In genomic region chr12:123655420-123655819, GRCh38 we compare ENCODE assay signal across 14 cellular contexts. TPM values are rescaled to one million over a fixed set of nuclear protein-coding genes. Genes with fewer than 3 reads are reported as not detected.
DNase-seq lines count a peak whose midpoint lies in the region; ATAC-seq and TF ChIP-seq lines count a peak whose summit lies in the region.
"Had no signal": no experiment of that assay in that cellular context is flagged by ENCODE, and none has a peak within 500 bp of the region (broad histone marks: within the 10 kb centered on the region; RNA-seq: fewer than 3 reads in every experiment).

No MANE protein-coding gene starts in this region.

- H2BK5ac ChIP-seq in trophoblast cell (ENCODE audit: low read depth, low read length, poor library complexity), result no peak overlapping the region

- H3K4me2 ChIP-seq in trophoblast cell (ENCODE audit: low read length), result no peak overlapping the region

- no peak overlapping the region for H2AK5ac ChIP-seq in trophoblast cell (ENCODE audit: low read length)

- H2BK120ac ChIP-seq in trophoblast cell (ENCODE audit: insufficient read depth, low read length, poor library complexity), result no peak overlapping the region

- intact Hi-C loops in left lung (cut with DNase I), result no loop called here

- H2AFZ ChIP-seq in trophoblast cell (ENCODE audit: insufficient read depth, low read length, poor library complexity), result no peak overlapping the region

- H2BK12ac ChIP-seq in trophoblast cell (ENCODE audit: low read length), result no peak overlapping the region

- H3K27me3 ChIP-seq in trophoblast cell (ENCODE audit: insufficient read depth, low read length) (no peaks in the 10 kb centered on the region), left lung (no peaks in the 10 kb centered on the region), endodermal cell (ENCODE audit: control insufficient read depth, insufficient read depth, low read length, poor library complexity, severe bottlenecking) (no peaks in the 10 kb centered on the region)
- H3K27me3 ChIP-seq: neutrophil had no signal

- H3K18ac ChIP-seq in trophoblast cell (ENCODE audit: low read length), result no peak overlapping the region

- H3K9me3 Mint-ChIP-seq in endodermal cell, result no peaks in the 10 kb centered on the region

- H3K27ac Mint-ChIP-seq in endodermal cell, result no peak overlapping the region
- H3K27ac Mint-ChIP-seq: activated naive CD8-positive, alpha-beta T cell had no signal

- no peaks in the 10 kb centered on the region for H3K9me3 ChIP-seq in trophoblast cell (ENCODE audit: insufficient read depth, low read depth, low read length)
- no peaks in the 10 kb centered on the region for H3K9me3 ChIP-seq in left lung
- no peaks in the 10 kb centered on the region for H3K9me3 ChIP-seq in endodermal cell (ENCODE audit: control insufficient read depth, low read length)
- H3K9me3 ChIP-seq: neutrophil had no signal

- H3K27ac ChIP-seq in trophoblast cell (ENCODE audit: low read depth, low read length) (no peak overlapping the region), left lung (no peak overlapping the region), endodermal cell (ENCODE audit: low read depth, low read length) (no peak overlapping the region)
- H3K27ac ChIP-seq: neutrophil had no signal

- H3K4me1 ChIP-seq in trophoblast cell (ENCODE audit: control insufficient read depth in 1 of 2, insufficient read depth in 2 of 2, low read length in 2 of 2), result no peaks in the 10 kb centered on the region
- no peaks in the 10 kb centered on the region for H3K4me1 ChIP-seq in left lung
- no peaks in the 10 kb centered on the region for H3K4me1 ChIP-seq in endodermal cell (ENCODE audit: control insufficient read depth, insufficient read depth, low read length)

- no peak overlapping the region for H3K4me3 Mint-ChIP-seq in endodermal cell
- H3K4me3 Mint-ChIP-seq: activated naive CD8-positive, alpha-beta T cell had no signal

- H3K27me3 Mint-ChIP-seq in endodermal cell (ENCODE audit: insufficient read depth), result no peaks in the 10 kb centered on the region
- H3K27me3 Mint-ChIP-seq: activated naive CD8-positive, alpha-beta T cell had no signal

- WGBS in trophoblast cell (ENCODE audit: extremely low coverage, insufficient coverage, insufficient read length), result no CpG with 5 or more reads among the region's 5 CpGs
- WGBS in endodermal cell (ENCODE audit: insufficient coverage in 1 of 2, insufficient read length in 1 of 2), 2 experiments, result 91 to 98% methylated on average over 3 to 5 of the region's 5 CpGs

- H4K8ac ChIP-seq in trophoblast cell (ENCODE audit: low read depth, low read length), result no peak overlapping the region

- H3K14ac ChIP-seq in trophoblast cell (ENCODE audit: low read length), result no peak overlapping the region

- H3K4me3 ChIP-seq in trophoblast cell (ENCODE audit: low read depth, low read length) (no peak overlapping the region), left lung (no peak overlapping the region), endodermal cell (ENCODE audit: low read length) (no peak overlapping the region)

- no peaks in the 10 kb centered on the region for H3K79me2 ChIP-seq in trophoblast cell (ENCODE audit: control insufficient read depth, insufficient read depth, low read length, poor library complexity)

- peaks cover 45% of the 10 kb centered on the region for H3K36me3 Mint-ChIP-seq in endodermal cell (ENCODE audit: low read depth)

- no peaks in the 10 kb centered on the region for H3K79me1 ChIP-seq in trophoblast cell (ENCODE audit: low read length)

- H3K4ac ChIP-seq in trophoblast cell (ENCODE audit: low read depth, low read length), result no peak overlapping the region

- H3K36me3 ChIP-seq in trophoblast cell (ENCODE audit: control insufficient read depth in 1 of 2, insufficient read depth in 2 of 2, low read length in 2 of 2) (peaks cover 17 to 18% of the 10 kb centered on the region in 2 experiments), left lung (peaks cover 0 to 76% of the 10 kb centered on the region in 2 donors), endodermal cell (ENCODE audit: control insufficient read depth, insufficient read depth, low read length) (peaks cover 83% of the 10 kb centered on the region)

- TF ChIP-seq CTCF in left lung (IDR thresholded peaks at IDR 0.05) (no peak), endodermal cell (conservative IDR thresholded peaks at IDR 0.05) (no peak)

- H3K4me1 Mint-ChIP-seq in endodermal cell, result no peaks in the 10 kb centered on the region

- no peak overlapping the region for H4K91ac ChIP-seq in trophoblast cell (ENCODE audit: low read depth, low read length)

- H4K12ac ChIP-seq in trophoblast cell (ENCODE audit: low read depth, low read length), result no peak overlapping the region

- peak; percentile 86 for ATAC-seq in GM19035 (IDR thresholded peaks at IDR 0.05; ENCODE audit: unreplicated experiment)
- ATAC-seq in HG02610 (IDR thresholded peaks at IDR 0.05; ENCODE audit: unreplicated experiment), result peak; percentile 84
- ATAC-seq in HG03469 (IDR thresholded peaks at IDR 0.05; ENCODE audit: unreplicated experiment), result peak; percentile 57
- no peak for ATAC-seq in left lung

- peak overlapping the region; percentile 68 for H3K9ac ChIP-seq in trophoblast cell (ENCODE audit: low read length)
- no peak overlapping the region for H3K9ac ChIP-seq in endodermal cell (ENCODE audit: extremely low read depth, low read length, poor library complexity, severe bottlenecking)

- H3K23ac ChIP-seq in trophoblast cell (ENCODE audit: low read length), result no peak overlapping the region

- DNase-seq in trophoblast cell, result no peak
- no peak for DNase-seq in left lung
- no peak for DNase-seq in KG1 (lab: John Stamatoyannopoulos, UW)
- no peak for DNase-seq in endodermal cell
- no peak for DNase-seq in NCI-H446 treated with DMSO at 0.1 percent for 48 hours (lab: John Stamatoyannopoulos, UW)
- DNase-seq: activated CD4-positive, alpha-beta T cell treated with anti-CD3 and anti-CD28 coated beads for 4 hours; Calu3; GOT3; MV-4-11 had no signal

RNA-seq across cellular contexts. Expression of gene TCTN2, which starts 15.5 kb away (rescaled TPM):
- polyA plus RNA-seq in trophoblast cell (2013), result 7.2 and 7.3 TPM in 2 replicates
- total RNA-seq in left lung (10 to 100 TPM; 11.0 to 12.6 TPM), endodermal cell (10 to 100 TPM; 19.2 to 25.6 TPM)
- polyA plus RNA-seq in endodermal cell (2013, experiment 1 of 2), result 17.6 TPM
- 17.3 TPM for polyA plus RNA-seq in endodermal cell (2013, experiment 2 of 2)

RNA-seq across cellular contexts. Expression of gene GTF2H3, which starts 21.8 kb away (rescaled TPM):
- 20.7 and 21.6 TPM in 2 replicates for polyA plus RNA-seq in trophoblast cell (2013)
- 10 to 100 TPM; 27.2 to 29.6 TPM for total RNA-seq in left lung
- 10 to 100 TPM; 39.4 to 42.5 TPM for total RNA-seq in endodermal cell
- polyA plus RNA-seq in endodermal cell (2013, experiment 1 of 2), result 32.6 TPM
- polyA plus RNA-seq in endodermal cell (2013, experiment 2 of 2), result 24.5 TPM

RNA-seq across cellular contexts. Expression of gene EIF2B1, which starts 21.9 kb away (rescaled TPM):
- 29.6 and 30.3 TPM in 2 replicates for polyA plus RNA-seq in trophoblast cell (2013)
- total RNA-seq in left lung (10 to 100 TPM; 40.7 to 42.7 TPM), endodermal cell (10 to 100 TPM; 42.0 to 45.8 TPM)
- polyA plus RNA-seq in endodermal cell (2013, experiment 1 of 2), result 45.3 TPM
- polyA plus RNA-seq in endodermal cell (2013, experiment 2 of 2), result 38.2 TPM

RNA-seq across cellular contexts. Expression of gene DDX55, which starts 53.5 kb away (rescaled TPM):
- polyA plus RNA-seq in trophoblast cell (2013), result 16.2 and 16.7 TPM in 2 replicates
- total RNA-seq in left lung, result 10 to 100 TPM; 13.9 to 21.5 TPM
- 10 to 100 TPM; 34.4 to 36.7 TPM for total RNA-seq in endodermal cell
- polyA plus RNA-seq in endodermal cell (2013, experiment 1 of 2), result 25.8 TPM
- 23.3 TPM for polyA plus RNA-seq in endodermal cell (2013, experiment 2 of 2)

RNA-seq across cellular contexts. Expression of gene ATP6V0A2, which starts 56.7 kb away (rescaled TPM):
- 9.9 and 10.0 TPM in 2 replicates for polyA plus RNA-seq in trophoblast cell (2013)
- 10 to 100 TPM; 20.7 to 37.2 TPM for total RNA-seq in left lung
- total RNA-seq in endodermal cell, result 10 to 100 TPM; 86.3 to 91.1 TPM
- 28.2 TPM for polyA plus RNA-seq in endodermal cell (2013, experiment 1 of 2)
- polyA plus RNA-seq in endodermal cell (2013, experiment 2 of 2), result 25.0 TPM
